In genomic region chr21:43842742-43843141, GRCh38 we compare ENCODE assay signal across 13 cellular contexts. TPM values are rescaled to one million over a fixed set of nuclear protein-coding genes. Genes with fewer than 3 reads are reported as not detected.
A peak's percentile ranks its signal among the peaks of the same experiment; 100 is the strongest.
DNase-seq lines count a peak whose midpoint lies in the region; ATAC-seq and TF ChIP-seq lines count a peak whose summit lies in the region.
"Had no signal": no experiment of that assay in that cellular context is flagged by ENCODE, and none has a peak within 500 bp of the region (broad histone marks: within the 10 kb centered on the region; RNA-seq: fewer than 3 reads in every experiment).

No MANE protein-coding gene starts in this region.

- intact Hi-C loops in natural killer cell (cut with micrococcal nuclease) (no loop called here), Right ventricle myocardium superior (cut with DNase I) (loop anchor here (5.0 kb wide), 1 partner anchor 45 kb away; no protein-coding TSS in a partner anchor)

- 50 to 69% methylated on average over 2 of the region's 2 CpGs for WGBS in gastroesophageal sphincter (ENCODE audit: low coverage in 1 of 2), 2 donors

- peak overlapping the region; percentile 73 for H3K4me3 Mint-ChIP-seq in natural killer cell treated with Interleukin-12 subunit alpha and Interleukin-12 subunit beta and Interleukin-15 and Interleukin-18, amount 100 ng/mL, for 72 hours
- H3K4me3 Mint-ChIP-seq in natural killer cell, result no peak overlapping the region
- H3K4me3 Mint-ChIP-seq in activated naive CD8-positive, alpha-beta T cell, result peak overlapping the region; percentile 18
- peak overlapping the region; percentile 65 to 70 for H3K4me3 Mint-ChIP-seq in stimulated activated naive CD8-positive, alpha-beta T cell treated with anti-CD3 and anti-CD28 coated beads, Interleukin-15, amount 100 ng/mL, for 72 hours

- H3K27ac Mint-ChIP-seq in natural killer cell treated with Interleukin-12 subunit alpha and Interleukin-12 subunit beta and Interleukin-15 and Interleukin-18, amount 100 ng/mL, for 72 hours, result peak overlapping the region; percentile 59 to 84
- H3K27ac Mint-ChIP-seq in natural killer cell, result peak overlapping the region in 1 of 2 donors; percentile 68
- peak overlapping the region; percentile 35 for H3K27ac Mint-ChIP-seq in activated naive CD8-positive, alpha-beta T cell
- H3K27ac Mint-ChIP-seq in stimulated activated naive CD8-positive, alpha-beta T cell treated with anti-CD3 and anti-CD28 coated beads, Interleukin-15, amount 100 ng/mL, for 72 hours, result peak overlapping the region; percentile 73 to 91

- no peak for TF ChIP-seq POLR2A in gastroesophageal sphincter (IDR thresholded peaks at IDR 0.05)

- peaks cover 13% of the 10 kb centered on the region for H3K4me1 ChIP-seq in OCI-LY3 (ENCODE audit: low read length)
- no peaks in the 10 kb centered on the region for H3K4me1 ChIP-seq in gastroesophageal sphincter
- H3K4me1 ChIP-seq: stomach had no signal

- TF ChIP-seq EP300 in gastroesophageal sphincter (IDR thresholded peaks at IDR 0.05), result no peak

- no peaks in the 10 kb centered on the region for H3K36me3 ChIP-seq in OCI-LY3 (replicated peaks; ENCODE audit: low read depth, low read length)
- H3K36me3 ChIP-seq in gastroesophageal sphincter, result no peaks in the 10 kb centered on the region
- H3K36me3 ChIP-seq: stomach had no signal

- H3K4me1 Mint-ChIP-seq in natural killer cell treated with Interleukin-12 subunit alpha and Interleukin-12 subunit beta and Interleukin-15 and Interleukin-18, amount 100 ng/mL, for 72 hours (ENCODE audit: low read depth in 2 of 2), result peaks cover 5 to 8% of the 10 kb centered on the region in 2 donors
- H3K4me1 Mint-ChIP-seq in natural killer cell, result peaks cover 0 to 6% of the 10 kb centered on the region in 2 donors
- H3K4me1 Mint-ChIP-seq in activated naive CD8-positive, alpha-beta T cell (ENCODE audit: low read depth), result peaks cover 6% of the 10 kb centered on the region
- peaks cover 19% of the 10 kb centered on the region for H3K4me1 Mint-ChIP-seq in stimulated activated naive CD8-positive, alpha-beta T cell treated with anti-CD3 and anti-CD28 coated beads, Interleukin-15, amount 100 ng/mL, for 72 hours

- H2AFZ ChIP-seq in OCI-LY3 (ENCODE audit: low read depth, low read length), result no peak overlapping the region

- H4K20me1 ChIP-seq in OCI-LY3 (ENCODE audit: insufficient read depth, low read length), result no peaks in the 10 kb centered on the region

- TF ChIP-seq CTCF in natural killer cell (IDR thresholded peaks at IDR 0.05), result no peak
- TF ChIP-seq CTCF in OCI-LY3 (IDR thresholded peaks at IDR 0.05; ENCODE audit: low read depth, low read length), result no peak
- TF ChIP-seq CTCF in gastroesophageal sphincter (IDR thresholded peaks at IDR 0.05), result no peak

- no peaks in the 10 kb centered on the region for H3K79me2 ChIP-seq in OCI-LY3 (ENCODE audit: low read length)

- no peaks in the 10 kb centered on the region for H3K36me3 Mint-ChIP-seq in natural killer cell treated with Interleukin-12 subunit alpha and Interleukin-12 subunit beta and Interleukin-15 and Interleukin-18, amount 100 ng/mL, for 72 hours
- H3K36me3 Mint-ChIP-seq in natural killer cell, result no peaks in the 10 kb centered on the region
- H3K36me3 Mint-ChIP-seq in activated naive CD8-positive, alpha-beta T cell, result no peaks in the 10 kb centered on the region

- H3K4me3 ChIP-seq in OCI-LY3 (ENCODE audit: low read length), result peak overlapping the region; percentile 9; the same call in 1 of the 2 replicates
- no peak overlapping the region for H3K4me3 ChIP-seq in gastroesophageal sphincter
- H3K4me3 ChIP-seq: mucosa of descending colon, stomach had no signal

- H3K9ac ChIP-seq in OCI-LY3 (ENCODE audit: low read length), result peak overlapping the region; percentile 26; the same call in 1 of the 2 replicates

- ATAC-seq in natural killer cell treated with Interleukin-12 subunit alpha and Interleukin-12 subunit beta and Interleukin-15 and Interleukin-18, amount 100 ng/mL, for 72 hours, result peak; percentile 54 to 72
- ATAC-seq in natural killer cell (no peak), Right ventricle myocardium superior (ENCODE audit: poor library complexity) (no peak), gastroesophageal sphincter (no peak)
- peak; percentile 72 for ATAC-seq in stimulated activated naive CD8-positive, alpha-beta T cell treated with anti-CD3 and anti-CD28 coated beads, Interleukin-15, amount 100 ng/mL, for 72 hours
- ATAC-seq: mucosa of descending colon, Panc1 had no signal

- H3K9me3 ChIP-seq in OCI-LY3 (ENCODE audit: insufficient read depth, low read length), result no peaks in the 10 kb centered on the region
- H3K9me3 ChIP-seq in gastroesophageal sphincter, result no peaks in the 10 kb centered on the region
- H3K9me3 ChIP-seq: mucosa of descending colon, stomach had no signal

- H3K9me3 Mint-ChIP-seq in natural killer cell treated with Interleukin-12 subunit alpha and Interleukin-12 subunit beta and Interleukin-15 and Interleukin-18, amount 100 ng/mL, for 72 hours, result no peaks in the 10 kb centered on the region
- no peaks in the 10 kb centered on the region for H3K9me3 Mint-ChIP-seq in natural killer cell
- no peaks in the 10 kb centered on the region for H3K9me3 Mint-ChIP-seq in activated naive CD8-positive, alpha-beta T cell (ENCODE audit: low read depth)
- H3K9me3 Mint-ChIP-seq in stimulated activated naive CD8-positive, alpha-beta T cell treated with anti-CD3 and anti-CD28 coated beads, Interleukin-15, amount 100 ng/mL, for 72 hours, result peaks cover 0 to 5% of the 10 kb centered on the region in 2 donors

- H3K4me2 ChIP-seq in OCI-LY3 (ENCODE audit: low read length), result peak overlapping the region; percentile 73

- DNase-seq in natural killer cell treated with Interleukin-12 subunit alpha and Interleukin-12 subunit beta and Interleukin-15 and Interleukin-18, amount 100 ng/mL, for 72 hours (ENCODE audit: low spot score), result no peak
- DNase-seq in natural killer cell, result no peak
- no peak for DNase-seq in stimulated activated naive CD8-positive, alpha-beta T cell treated with anti-CD3 and anti-CD28 coated beads, Interleukin-15, amount 100 ng/mL, for 72 hours
- no peak for DNase-seq in Right ventricle myocardium superior
- DNase-seq in iPS-NIHi11 (ENCODE audit: low spot score), result no peak
- DNase-seq: mucosa of descending colon; stimulated activated CD4-positive, alpha-beta T cell treated with anti-CD3 and anti-CD28 coated beads, Interleukin-2, amount 100 ng/mL, for 48 hours; stomach had no signal

- H3K27ac ChIP-seq in OCI-LY3 (ENCODE audit: low read length), result peak overlapping the region; percentile 76
- H3K27ac ChIP-seq in gastroesophageal sphincter, result no peak overlapping the region
- H3K27ac ChIP-seq: VCaP had no signal

- H3K27me3 ChIP-seq in OCI-LY3 (ENCODE audit: low read depth, low read length), result no peaks in the 10 kb centered on the region
- H3K27me3 ChIP-seq in gastroesophageal sphincter, result no peaks in the 10 kb centered on the region
- H3K27me3 ChIP-seq: stomach had no signal

- peaks cover 3 to 7% of the 10 kb centered on the region in 2 donors for H3K27me3 Mint-ChIP-seq in natural killer cell treated with Interleukin-12 subunit alpha and Interleukin-12 subunit beta and Interleukin-15 and Interleukin-18, amount 100 ng/mL, for 72 hours
- peaks cover 8 to 10% of the 10 kb centered on the region in 2 donors for H3K27me3 Mint-ChIP-seq in natural killer cell (ENCODE audit: low read depth in 2 of 2)
- no peaks in the 10 kb centered on the region for H3K27me3 Mint-ChIP-seq in activated naive CD8-positive, alpha-beta T cell
- peaks cover 14% of the 10 kb centered on the region for H3K27me3 Mint-ChIP-seq in stimulated activated naive CD8-positive, alpha-beta T cell treated with anti-CD3 and anti-CD28 coated beads, Interleukin-15, amount 100 ng/mL, for 72 hours

RNA-seq across cellular contexts. Expression of gene AGPAT3, which starts 22.3 kb away (rescaled TPM):
- total RNA-seq in natural killer cell treated with Interleukin-12 subunit alpha and Interleukin-12 subunit beta and Interleukin-15 and Interleukin-18, amount 100 ng/mL, for 72 hours, result 100 to 1,000 TPM in 1 of 2 donors, 10 to 100 TPM in 1; 66.8 to 115 TPM
- total RNA-seq in natural killer cell (10 to 100 TPM; 39.5 to 45.7 (median 42.3) TPM), Right ventricle myocardium superior (96.3 TPM), gastroesophageal sphincter (10 to 100 TPM; 27.1 to 46.9 (median 32.2) TPM)

RNA-seq across cellular contexts. Expression of gene RRP1, which starts 53.4 kb away (rescaled TPM):
- 10 to 100 TPM; 35.5 to 89.9 TPM for total RNA-seq in natural killer cell treated with Interleukin-12 subunit alpha and Interleukin-12 subunit beta and Interleukin-15 and Interleukin-18, amount 100 ng/mL, for 72 hours
- 10 to 100 TPM; 15.7 to 24.6 (median 23.7) TPM for total RNA-seq in natural killer cell
- total RNA-seq in Right ventricle myocardium superior, result 9.4 TPM
- total RNA-seq in gastroesophageal sphincter, result 10 to 100 TPM; 19.0 to 25.2 (median 20.8) TPM

Comparison
In these comparisons a context has a peak if more than half of its experiments do, and no peak if none do; other contexts are left out.
1. ATAC-seq: peak in natural killer cell treated with Interleukin-12 subunit alpha and Interleukin-12 subunit beta and Interleukin-15 and Interleukin-18, amount 100 ng/mL, for 72 hours (2 of 2) and stimulated activated naive CD8-positive, alpha-beta T cell treated with anti-CD3 and anti-CD28 coated beads, Interleukin-15, amount 100 ng/mL, for 72 hours (single experiment); none in natural killer cell (0 of 3), Right ventricle myocardium superior (single experiment) and gastroesophageal sphincter (single experiment).